Comparison of ENCODE assay signal across 8 cellular contexts in the genomic region with DNA sequence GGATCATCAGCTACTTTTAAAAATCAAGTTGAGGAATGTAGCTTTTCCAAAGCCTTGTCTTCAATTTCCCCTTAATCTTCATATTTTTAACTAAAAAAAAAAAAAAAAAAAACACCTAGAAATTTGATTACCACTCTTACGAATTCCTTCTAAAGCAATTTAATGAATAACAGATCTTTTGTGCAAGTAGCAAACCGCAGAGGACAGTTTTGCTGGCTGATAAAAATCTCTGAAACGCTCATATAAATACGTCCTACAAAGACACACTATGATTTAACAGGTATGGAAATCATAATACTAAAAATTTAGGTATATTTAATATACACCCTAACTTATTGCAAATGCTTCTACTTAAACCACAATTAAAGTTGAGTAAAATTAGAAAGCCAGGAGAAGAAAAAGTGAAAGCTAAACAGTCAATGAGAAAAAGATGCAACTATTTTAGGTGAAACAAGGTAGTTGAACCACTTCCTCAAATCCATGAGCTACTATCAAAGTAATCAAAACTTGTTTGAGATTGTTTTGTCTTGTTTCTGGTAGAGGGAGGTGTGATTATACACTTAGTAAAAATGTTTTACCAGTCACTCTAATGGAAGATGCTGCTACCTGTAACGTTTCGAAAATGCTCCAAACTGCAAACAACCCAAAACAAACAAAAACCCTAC. TPM values are rescaled to one million over a fixed set of nuclear protein-coding genes. Genes with fewer than 3 reads are reported as not detected.
A peak's percentile ranks its signal among the peaks of the same experiment; 100 is the strongest.
DNase-seq lines count a peak whose midpoint lies in the region; ATAC-seq, FAIRE-seq and TF ChIP-seq lines count a peak whose summit lies in the region.

No MANE protein-coding gene starts in this region.

- ATAC-seq in GM19043 (IDR thresholded peaks at IDR 0.05; ENCODE audit: low read depth, unreplicated experiment) (peak; percentile 17), GM21576 (IDR thresholded peaks at IDR 0.05; ENCODE audit: unreplicated experiment) (no peak), GM21529 (IDR thresholded peaks at IDR 0.05; ENCODE audit: unreplicated experiment) (no peak)

- H3K36me3 Mint-ChIP-seq in progenitor cell of endocrine pancreas (ENCODE audit: insufficient read depth): no peaks in the 10 kb centered on the region

- no peak for TF ChIP-seq CTCF in LNCaP clone FGC (IDR thresholded peaks at IDR 0.05; ENCODE audit: control insufficient read depth, extremely low read depth, insufficient read depth)
- no peak for TF ChIP-seq CTCF in progenitor cell of endocrine pancreas (IDR thresholded peaks at IDR 0.05; ENCODE audit: unreplicated experiment)

- DNase-seq in LNCaP clone FGC (ENCODE audit: low read depth) (no peak), progenitor cell of endocrine pancreas (ENCODE audit: low spot score, unreplicated experiment) (no peak), SIG-M5 (lab: John Stamatoyannopoulos, UW) (no peak), DMS 273 (lab: John Stamatoyannopoulos, UW; ENCODE audit: unreplicated experiment) (no peak)

- peak overlapping the region; percentile 84 for H3K4me3 Mint-ChIP-seq in progenitor cell of endocrine pancreas (ENCODE audit: low read depth)

- peak; percentile 70 for FAIRE-seq in endometrium (lab: Jason Lieb, UNC)

- peaks cover 38% of the 10 kb centered on the region for H3K4me1 Mint-ChIP-seq in progenitor cell of endocrine pancreas (ENCODE audit: low read depth)

- peak overlapping the region; percentile 94 for H3K27ac Mint-ChIP-seq in progenitor cell of endocrine pancreas

- peak overlapping the region; percentile 87 for H3K4me3 ChIP-seq in LNCaP clone FGC (ENCODE audit: low read depth, low read length)

- H3K27me3 Mint-ChIP-seq in progenitor cell of endocrine pancreas: peaks cover 35% of the 10 kb centered on the region

- no peaks in the 10 kb centered on the region for H3K9me3 Mint-ChIP-seq in progenitor cell of endocrine pancreas (ENCODE audit: low read depth)

RNA-seq across cellular contexts. Expression of gene PAWR, which starts 2.3 kb away (rescaled TPM):
- total RNA-seq in progenitor cell of endocrine pancreas: 85.7 and 92.3 TPM in 2 replicates
